Comparison of ENCODE assay signal across 16 cellular contexts in genomic region chr1:145946477-145946986, GRCh38.
"Had no signal": no experiment of that assay in that cellular context is flagged by ENCODE, and none has a peak within 500 bp of the region (broad histone marks: within the 10 kb centered on the region; RNA-seq: fewer than 3 reads in every experiment).

No MANE protein-coding gene starts in this region.

- H3K27ac ChIP-seq: neutrophil, right atrium auricular region had no signal

- H3K4me3 Mint-ChIP-seq: naive thymus-derived CD8-positive, alpha-beta T cell had no signal

- H3K9me3 Mint-ChIP-seq: naive thymus-derived CD8-positive, alpha-beta T cell had no signal

- H3K27me3 ChIP-seq: neutrophil, right atrium auricular region had no signal

- DNase-seq: effector memory CD4-positive, alpha-beta T cell; glutamatergic neuron; islet precursor cell; left ventricle myocardium inferior; mesendoderm; naive thymus-derived CD8-positive, alpha-beta T cell; posterior cingulate gyrus; stimulated activated CD4-positive, alpha-beta T cell treated with anti-CD3 and anti-CD28 coated beads, Interleukin-2, amount 100 ng/mL, for 48 hours; stimulated activated naive CD4-positive, alpha-beta T cell treated with Interleukin-2 at 50 U/mL for 16 hours; trophoblast cell had no signal

- H3K27me3 Mint-ChIP-seq: naive thymus-derived CD8-positive, alpha-beta T cell had no signal

- H3K4me3 ChIP-seq: left ventricle myocardium inferior, right atrium auricular region, smooth muscle cell had no signal

- H3K9me3 ChIP-seq: left ventricle myocardium inferior, neutrophil, right atrium auricular region had no signal

- ATAC-seq: esophagus mucosa; naive thymus-derived CD8-positive, alpha-beta T cell had no signal

- FAIRE-seq: endometrium, frontal cortex had no signal
